ENCODE assay signal across 9 cellular contexts in the genomic region with DNA sequence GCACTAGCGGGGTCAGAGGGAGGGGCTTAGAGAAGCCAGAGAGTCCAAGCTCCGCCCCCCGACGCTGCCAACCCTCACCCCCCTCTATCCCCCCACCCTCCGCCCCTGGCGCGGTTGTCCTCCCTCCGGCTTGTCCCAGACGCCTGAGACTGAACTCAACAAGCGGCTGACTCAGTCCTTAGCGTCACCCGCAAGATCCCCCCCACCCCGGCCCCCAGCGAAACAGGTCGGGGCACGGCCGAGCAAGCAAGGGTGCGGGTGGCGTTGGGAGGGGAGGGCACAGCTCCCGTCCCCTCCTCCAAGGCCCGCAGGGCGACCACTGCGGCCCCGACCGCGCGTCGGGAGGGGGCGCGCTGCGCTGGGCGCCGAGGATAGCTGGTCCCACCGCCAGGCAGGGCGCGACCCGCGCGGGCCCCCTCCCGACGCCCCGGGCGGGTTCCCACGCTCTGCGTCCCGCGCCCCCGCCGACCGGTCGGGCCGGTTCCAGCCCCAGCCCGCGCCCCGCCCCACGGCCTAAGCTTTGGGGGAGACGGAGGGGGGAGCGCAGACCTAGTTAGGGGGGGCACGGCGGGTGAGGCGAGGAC. TPM values are rescaled to one million over a fixed set of nuclear protein-coding genes. Genes with fewer than 3 reads are reported as not detected.
DNase-seq lines count a peak whose midpoint lies in the region; ATAC-seq and TF ChIP-seq lines count a peak whose summit lies in the region.
"Had no signal": no experiment of that assay in that cellular context is flagged by ENCODE, and none has a peak within 500 bp of the region (broad histone marks: within the 10 kb centered on the region; RNA-seq: fewer than 3 reads in every experiment).

No MANE protein-coding gene starts in this region.

- peak; percentile 36 for DNase-seq in activated T-cell treated with anti-CD3 and anti-CD28 coated beads, Interleukin-2, amount 50 U/mL, for 1 hour
- no peak for DNase-seq in activated T-cell treated with anti-CD3 and anti-CD28 coated beads for 4 hours
- peak; percentile 78 for DNase-seq in OCI-M1 (lab: John Stamatoyannopoulos, UW)
- no peak for DNase-seq in OCI-LY7 (ENCODE audit: low spot score)
- DNase-seq in activated naive CD4-positive, alpha-beta T cell treated with anti-CD3 and anti-CD28 coated beads, Interleukin-2, amount 10 ng/mL, durations not matched to agents 7 days and 5 days, result no peak

- H3K9me2 ChIP-seq in neural cell (ENCODE audit: insufficient read depth, low read length) (no peaks in the 10 kb centered on the region), OCI-LY7 (ENCODE audit: insufficient read depth, low read length) (no peaks in the 10 kb centered on the region)

- H3K27me3 Mint-ChIP-seq in activated naive CD4-positive, alpha-beta T cell treated with anti-CD3 and anti-CD28 coated beads, Interleukin-2, amount 10 ng/mL, durations not matched to agents 7 days and 5 days, result peaks cover 68% of the 10 kb centered on the region

- no peaks in the 10 kb centered on the region for H3F3A ChIP-seq in neural cell (ENCODE audit: insufficient read depth, low read length, poor library complexity, severe bottlenecking)

- H3K36me3 ChIP-seq in neural cell (ENCODE audit: insufficient read depth, low read length), result no peaks in the 10 kb centered on the region
- no peaks in the 10 kb centered on the region for H3K36me3 ChIP-seq in OCI-LY7 (ENCODE audit: insufficient read depth, low read length)

- no peak overlapping the region for H3K4me2 ChIP-seq in neural cell (ENCODE audit: low read length)
- no peak overlapping the region for H3K4me2 ChIP-seq in OCI-LY7 (ENCODE audit: low read length)

- intact Hi-C loops in OCI-LY7 (cut with micrococcal nuclease; ENCODE audit: unreplicated experiment), result no loop called here

- H3K9me3 ChIP-seq in neural cell (ENCODE audit: low read length) (no peaks in the 10 kb centered on the region), OCI-LY7 (ENCODE audit: low read length) (no peaks in the 10 kb centered on the region)

- H2AFZ ChIP-seq in neural cell (ENCODE audit: low read depth, low read length), result no peak overlapping the region
- no peak overlapping the region for H2AFZ ChIP-seq in OCI-LY7 (ENCODE audit: low read length)

- CTCF ChIA-PET in OCI-LY7 (lab: Charles Lee; ENCODE audit: unreplicated experiment), result interaction anchor here (0.6 kb wide), 1 partner anchor 290 kb away, joined by 11 read pairs; no protein-coding TSS in a partner anchor
- CTCF ChIA-PET in activated naive CD4-positive, alpha-beta T cell treated with anti-CD3 and anti-CD28 coated beads, Interleukin-2, amount 10 ng/mL, durations not matched to agents 7 days and 5 days (lab: Charles Lee), result no interaction called here

- TF ChIP-seq EP300 in neural cell (conservative IDR thresholded peaks at IDR 0.05; ENCODE audit: poor library complexity, severe bottlenecking), result no peak

- BruUV-seq in OCI-LY7 (replicated peaks; lab: Mats Ljungman, UMichigan), result no TSS peak

- peaks cover 11% of the 10 kb centered on the region for H3K79me2 ChIP-seq in neural cell (replicated peaks; ENCODE audit: insufficient read depth, low read length)
- H3K79me2 ChIP-seq in OCI-LY7 (ENCODE audit: insufficient read depth, low read depth, low read length), result no peaks in the 10 kb centered on the region

- peaks cover 21% of the 10 kb centered on the region for H3K4me1 ChIP-seq in OCI-LY7 (ENCODE audit: insufficient read depth, low read length, poor library complexity, severe bottlenecking)

- TF ChIP-seq RAD21 in neural cell (conservative IDR thresholded peaks at IDR 0.05), result peak; percentile 32

- POLR2A ChIA-PET in OCI-LY7 (lab: Charles Lee), result interaction anchor here (0.7 kb wide), 1 partner anchor 16 kb away, joined by 6 read pairs; no protein-coding TSS in a partner anchor

- H4K20me1 ChIP-seq in neural cell (ENCODE audit: insufficient read depth) (no peaks in the 10 kb centered on the region), OCI-LY7 (ENCODE audit: insufficient read depth, low read length) (no peaks in the 10 kb centered on the region)

- no peak overlapping the region for H3K27ac Mint-ChIP-seq in activated naive CD4-positive, alpha-beta T cell treated with anti-CD3 and anti-CD28 coated beads, Interleukin-2, amount 10 ng/mL, durations not matched to agents 7 days and 5 days
- H3K27ac Mint-ChIP-seq: stimulated activated naive CD8-positive, alpha-beta T cell treated with anti-CD3 and anti-CD28 coated beads, Interleukin-15, Interleukin-2, amounts not matched to agents 100 ng/mL and 50 ng/mL, for 24 hours had no signal

- H3K4me3 ChIP-seq in neural cell (ENCODE audit: low read length) (peak overlapping the region; percentile 59), OCI-LY7 (ENCODE audit: low read depth, low read length, poor library complexity, severe bottlenecking) (no peak overlapping the region)

- no peaks in the 10 kb centered on the region for H3K36me3 Mint-ChIP-seq in activated naive CD4-positive, alpha-beta T cell treated with anti-CD3 and anti-CD28 coated beads, Interleukin-2, amount 10 ng/mL, durations not matched to agents 7 days and 5 days

- H3K27ac ChIP-seq in neural cell (ENCODE audit: low read length), result no peak overlapping the region
- H3K27ac ChIP-seq in OCI-LY7 (ENCODE audit: low read depth, low read length, poor library complexity, severe bottlenecking), result no peak overlapping the region

- H3K4me1 Mint-ChIP-seq in activated naive CD4-positive, alpha-beta T cell treated with anti-CD3 and anti-CD28 coated beads, Interleukin-2, amount 10 ng/mL, durations not matched to agents 7 days and 5 days, result peaks cover 7% of the 10 kb centered on the region

- no peak overlapping the region for H3K4me3 Mint-ChIP-seq in activated naive CD4-positive, alpha-beta T cell treated with anti-CD3 and anti-CD28 coated beads, Interleukin-2, amount 10 ng/mL, durations not matched to agents 7 days and 5 days

- no peaks in the 10 kb centered on the region for H3K9me3 Mint-ChIP-seq in activated naive CD4-positive, alpha-beta T cell treated with anti-CD3 and anti-CD28 coated beads, Interleukin-2, amount 10 ng/mL, durations not matched to agents 7 days and 5 days
- H3K9me3 Mint-ChIP-seq: stimulated activated naive CD8-positive, alpha-beta T cell treated with anti-CD3 and anti-CD28 coated beads, Interleukin-15, Interleukin-2, amounts not matched to agents 100 ng/mL and 50 ng/mL, for 24 hours had no signal

- ATAC-seq in esophagus mucosa, result peak; percentile 75
- ATAC-seq in HG02798 (IDR thresholded peaks at IDR 0.05; ENCODE audit: poor library complexity, unreplicated experiment), result no peak

- no peaks in the 10 kb centered on the region for H3K27me3 ChIP-seq in neural cell (ENCODE audit: insufficient read depth, low read depth, low read length)

- TF ChIP-seq CTCF in neural cell (IDR thresholded peaks at IDR 0.05; ENCODE audit: poor library complexity, severe bottlenecking), result peak; percentile 43
- no peak for TF ChIP-seq CTCF in OCI-LY7 (conservative IDR thresholded peaks at IDR 0.05; ENCODE audit: low read length)

- peak overlapping the region; percentile 16 for H3K9ac ChIP-seq in neural cell (ENCODE audit: low read length)

TF ChIP-seq in neural cell, 6 proteins besides CTCF, POLR2A, EP300 and RAD21:
- TF ChIP-seq TAF1 (IDR thresholded peaks at IDR 0.05; ENCODE audit: low read depth) (no peak), MXI1 (conservative IDR thresholded peaks at IDR 0.05; ENCODE audit: poor library complexity, severe bottlenecking) (no peak), EZH2 (IDR thresholded peaks at IDR 0.05; ENCODE audit: borderline replicate concordance, insufficient read depth, low read length, poor library complexity, severe bottlenecking) (no peak), POLR2AphosphoS5 (IDR thresholded peaks at IDR 0.05) (no peak), SMC3 (conservative IDR thresholded peaks at IDR 0.05; ENCODE audit: poor library complexity) (no peak)
- TF ChIP-seq, protein P1, sequence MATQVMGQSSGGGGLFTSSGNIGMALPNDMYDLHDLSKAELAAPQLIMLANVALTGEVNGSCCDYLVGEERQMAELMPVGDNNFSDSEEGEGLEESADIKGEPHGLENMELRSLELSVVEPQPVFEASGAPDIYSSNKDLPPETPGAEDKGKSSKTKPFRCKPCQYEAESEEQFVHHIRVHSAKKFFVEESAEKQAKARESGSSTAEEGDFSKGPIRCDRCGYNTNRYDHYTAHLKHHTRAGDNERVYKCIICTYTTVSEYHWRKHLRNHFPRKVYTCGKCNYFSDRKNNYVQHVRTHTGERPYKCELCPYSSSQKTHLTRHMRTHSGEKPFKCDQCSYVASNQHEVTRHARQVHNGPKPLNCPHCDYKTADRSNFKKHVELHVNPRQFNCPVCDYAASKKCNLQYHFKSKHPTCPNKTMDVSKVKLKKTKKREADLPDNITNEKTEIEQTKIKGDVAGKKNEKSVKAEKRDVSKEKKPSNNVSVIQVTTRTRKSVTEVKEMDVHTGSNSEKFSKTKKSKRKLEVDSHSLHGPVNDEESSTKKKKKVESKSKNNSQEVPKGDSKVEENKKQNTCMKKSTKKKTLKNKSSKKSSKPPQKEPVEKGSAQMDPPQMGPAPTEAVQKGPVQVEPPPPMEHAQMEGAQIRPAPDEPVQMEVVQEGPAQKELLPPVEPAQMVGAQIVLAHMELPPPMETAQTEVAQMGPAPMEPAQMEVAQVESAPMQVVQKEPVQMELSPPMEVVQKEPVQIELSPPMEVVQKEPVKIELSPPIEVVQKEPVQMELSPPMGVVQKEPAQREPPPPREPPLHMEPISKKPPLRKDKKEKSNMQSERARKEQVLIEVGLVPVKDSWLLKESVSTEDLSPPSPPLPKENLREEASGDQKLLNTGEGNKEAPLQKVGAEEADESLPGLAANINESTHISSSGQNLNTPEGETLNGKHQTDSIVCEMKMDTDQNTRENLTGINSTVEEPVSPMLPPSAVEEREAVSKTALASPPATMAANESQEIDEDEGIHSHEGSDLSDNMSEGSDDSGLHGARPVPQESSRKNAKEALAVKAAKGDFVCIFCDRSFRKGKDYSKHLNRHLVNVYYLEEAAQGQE (IDR thresholded peaks at IDR 0.05; ENCODE audit: borderline replicate concordance), result no peak

RNA-seq across cellular contexts. Expression of a gene that starts 5.3 kb away (rescaled TPM):
- total RNA-seq in esophagus mucosa (149 TPM), OCI-LY7 (2022) (0.25 and 0.28 TPM in 2 replicates)
- polyA plus RNA-seq in neural cell, result 0.21 and 0.34 TPM in 2 replicates
- 1.5 and 1.7 TPM in 2 replicates for polyA minus RNA-seq in neural cell
- not detected in 2 replicates for total RNA-seq in OCI-LY7 (2014; rRNA removed; shearing (Covaris generic))

RNA-seq across cellular contexts. Expression of a gene that starts 36.8 kb away (rescaled TPM):
- total RNA-seq in esophagus mucosa, result 34.6 TPM
- not detected in 2 replicates for polyA plus RNA-seq in neural cell
- not detected in 2 replicates for polyA minus RNA-seq in neural cell
- 0.08 and 0.25 TPM in 2 replicates for total RNA-seq in OCI-LY7 (2014; rRNA removed; shearing (Covaris generic))
- 0.67 and 0.74 TPM in 2 replicates for total RNA-seq in OCI-LY7 (2022)

Comparison
In these comparisons a context has a peak if more than half of its experiments do, and no peak if none do; other contexts are left out.
1. DNase-seq: peak in activated T-cell treated with anti-CD3 and anti-CD28 coated beads, Interleukin-2, amount 50 U/mL, for 1 hour (single experiment) and OCI-M1 (single experiment); none in activated T-cell treated with anti-CD3 and anti-CD28 coated beads for 4 hours (single experiment), OCI-LY7 (single experiment) and activated naive CD4-positive, alpha-beta T cell treated with anti-CD3 and anti-CD28 coated beads, Interleukin-2, amount 10 ng/mL, durations not matched to agents 7 days and 5 days (single experiment).
2. RNA of a gene that starts 5.3 kb away (total RNA-seq): 149 TPM in esophagus mucosa (single experiment); 0.25 to 0.28 TPM in OCI-LY7; every median in the first group is over 100 times any median in the second.
3. RNA of a gene that starts 36.8 kb away (total RNA-seq): 34.6 TPM in esophagus mucosa (single experiment); 0.08 to 0.74 TPM in OCI-LY7; every median in the first group is over 10 times any median in the second.